8 cellular contexts compared by ENCODE assay signal in the genomic region with DNA sequence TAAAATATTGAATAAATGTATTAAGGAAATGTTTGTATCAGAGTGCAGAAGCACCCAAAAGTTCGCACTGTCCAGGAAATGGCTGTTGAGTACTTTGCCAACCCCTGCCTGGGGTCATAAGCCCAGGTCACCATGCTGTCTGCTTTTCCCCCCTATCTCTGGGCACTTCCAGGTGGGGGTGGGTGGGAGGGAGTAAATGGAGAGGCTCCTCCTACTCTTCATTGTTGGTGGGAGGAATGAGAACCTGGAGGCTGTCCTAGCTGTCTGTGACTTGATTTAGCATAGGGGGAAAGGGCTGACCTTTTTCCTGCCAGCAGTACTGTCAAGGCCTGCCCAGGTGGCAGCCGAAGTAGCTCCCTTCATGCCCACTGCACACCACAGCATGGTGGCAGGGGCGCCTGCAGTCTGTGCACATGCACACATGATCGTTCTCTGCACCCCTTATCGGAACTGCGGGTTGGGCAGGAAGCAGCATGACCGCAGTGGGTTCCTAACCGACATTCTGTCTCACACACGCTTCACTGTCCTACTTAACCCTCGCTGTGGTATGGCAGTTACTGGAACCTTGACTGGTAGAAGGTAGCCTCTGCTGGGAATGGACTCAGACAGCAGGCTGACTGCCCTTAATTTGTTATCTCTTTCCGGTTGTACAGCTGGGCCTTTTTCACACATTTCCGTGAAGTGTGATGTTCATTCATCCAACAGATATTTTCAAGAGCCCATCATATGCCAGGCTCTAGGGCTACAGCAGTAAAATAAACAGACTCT. TPM values are rescaled to one million over a fixed set of nuclear protein-coding genes. Genes with fewer than 3 reads are reported as not detected.
A peak's percentile ranks its signal among the peaks of the same experiment; 100 is the strongest.
DNase-seq lines count a peak whose midpoint lies in the region; ATAC-seq and TF ChIP-seq lines count a peak whose summit lies in the region.

No MANE protein-coding gene starts in this region.

- H3K27ac Mint-ChIP-seq in naive thymus-derived CD4-positive, alpha-beta T cell = peak overlapping the region; percentile 84 to 100 (median 89)

- TF ChIP-seq POLR2A in GM18505 (IDR thresholded peaks at IDR 0.05; ENCODE audit: borderline replicate concordance, extremely low read depth, insufficient read depth, insufficient read length) = no peak

- peak overlapping the region; percentile 62; the same call in 1 of the 2 replicates for H2AFZ ChIP-seq in OCI-LY7 (ENCODE audit: low read length)
- no peak overlapping the region for H2AFZ ChIP-seq in PC-9

- POLR2A ChIA-PET in OCI-LY7 (lab: Charles Lee) = interaction anchor here (0.6 to 1.5 kb wide), 6 partner anchors 14 to 66 kb away, joined by 3 to 7 read pairs (median 4); no protein-coding TSS in a partner anchor
- POLR2A ChIA-PET in naive thymus-derived CD4-positive, alpha-beta T cell (lab: Charles Lee) = interaction anchor here (0.5 to 1.5 kb wide), 4 partner anchors 9 to 36 kb away, joined by 3 to 5 read pairs (median 4); no protein-coding TSS in a partner anchor
- POLR2A ChIA-PET in PC-9 (lab: Charles Lee; ENCODE audit: unreplicated experiment) = interaction anchor here (0.5 kb wide), 1 partner anchor 11 kb away, joined by 12 read pairs; no protein-coding TSS in a partner anchor

- H3K27me3 ChIP-seq in naive thymus-derived CD4-positive, alpha-beta T cell (ENCODE audit: control insufficient read depth in 2 of 2, insufficient read depth in 2 of 2, low read length in 2 of 2) = no peaks in the 10 kb centered on the region
- H3K27me3 ChIP-seq in upper lobe of right lung (no peaks in the 10 kb centered on the region), PC-9 (ENCODE audit: insufficient read depth, low read depth) (no peaks in the 10 kb centered on the region)

- H3K79me2 ChIP-seq in OCI-LY7 (ENCODE audit: insufficient read depth, low read depth, low read length) = peaks cover 4% of the 10 kb centered on the region; the same call in 1 of the 2 replicates
- peaks cover 92% of the 10 kb centered on the region for H3K79me2 ChIP-seq in PC-9 (ENCODE audit: low read depth)

- DNase-seq in OCI-LY7 (ENCODE audit: low spot score) = peak; percentile 88
- DNase-seq in activated T-helper 1 cell treated with Interleukin-2 at 50 U/mL for 16 hours (ENCODE audit: low read depth) = peak; percentile 65
- peak; percentile 45 to 86 (median 77) for DNase-seq in naive thymus-derived CD4-positive, alpha-beta T cell
- no peak for DNase-seq in upper lobe of right lung
- DNase-seq in PC-9 = no peak

- H3K9me3 ChIP-seq in OCI-LY7 (ENCODE audit: low read length) = no peaks in the 10 kb centered on the region
- H3K9me3 ChIP-seq in naive thymus-derived CD4-positive, alpha-beta T cell (ENCODE audit: control insufficient read depth in 2 of 3, low read length in 3 of 3) = no peaks in the 10 kb centered on the region
- no peaks in the 10 kb centered on the region for H3K9me3 ChIP-seq in upper lobe of right lung
- H3K9me3 ChIP-seq in PC-9 (ENCODE audit: insufficient read depth, low read depth) = no peaks in the 10 kb centered on the region

- peaks cover 0 to 40% (median 0%) of the 10 kb centered on the region in 5 donors for H3K36me3 Mint-ChIP-seq in naive thymus-derived CD4-positive, alpha-beta T cell

- H3K4me1 ChIP-seq in OCI-LY7 (ENCODE audit: insufficient read depth, low read length, poor library complexity, severe bottlenecking) (peaks cover 30% of the 10 kb centered on the region), upper lobe of right lung (peaks cover 8% of the 10 kb centered on the region), PC-9 (replicated peaks; ENCODE audit: insufficient read depth) (peaks cover 8% of the 10 kb centered on the region)
- H3K4me1 ChIP-seq in naive thymus-derived CD4-positive, alpha-beta T cell (ENCODE audit: control insufficient read depth in 2 of 2, insufficient read depth in 2 of 2, low read length in 2 of 2) = peaks cover 16 to 38% of the 10 kb centered on the region in 2 donors

- H3K4me3 Mint-ChIP-seq in naive thymus-derived CD4-positive, alpha-beta T cell = peak overlapping the region; percentile 58 to 83 (median 76)

- BruUV-seq in OCI-LY7 (replicated peaks; lab: Mats Ljungman, UMichigan) (no TSS peak), PC-9 (replicated peaks; lab: Mats Ljungman, UMichigan) (no TSS peak)

- H3K9me2 ChIP-seq in OCI-LY7 (ENCODE audit: insufficient read depth, low read length) (no peaks in the 10 kb centered on the region), PC-9 (ENCODE audit: insufficient read depth) (no peaks in the 10 kb centered on the region)

- peaks cover 42 to 76% (median 64%) of the 10 kb centered on the region in 7 donors for H3K4me1 Mint-ChIP-seq in naive thymus-derived CD4-positive, alpha-beta T cell

- no peak for TF ChIP-seq CTCF in OCI-LY7 (conservative IDR thresholded peaks at IDR 0.05; ENCODE audit: low read length)
- TF ChIP-seq CTCF in upper lobe of right lung (IDR thresholded peaks at IDR 0.05) = no peak
- no peak for TF ChIP-seq CTCF in PC-9 (conservative IDR thresholded peaks at IDR 0.05)

- H3K27ac ChIP-seq in OCI-LY7 (ENCODE audit: low read depth, low read length, poor library complexity, severe bottlenecking) = peak overlapping the region; percentile 86
- peak overlapping the region; percentile 36 for H3K27ac ChIP-seq in naive thymus-derived CD4-positive, alpha-beta T cell (ENCODE audit: low read depth, low read length)
- peak overlapping the region; percentile 12 for H3K27ac ChIP-seq in upper lobe of right lung
- H3K27ac ChIP-seq in PC-9 = no peak overlapping the region

- intact Hi-C loops in OCI-LY7 (cut with micrococcal nuclease; ENCODE audit: unreplicated experiment) = loop anchor here (1.0 kb wide), 2 partner anchors 36 to 76 kb away; partner anchors contain the start of gene ZNRF1
- intact Hi-C loops in naive thymus-derived CD4-positive, alpha-beta T cell (cut with micrococcal nuclease) = loop anchor here (1.0 to 10.0 kb wide), 6 partner anchors 10 to 490 kb away; partner anchors contain the start of genes ZFP1 (in 2 of the 2) and GABARAPL2 (in 1 of the 2)
- intact Hi-C loops in upper lobe of right lung (cut with DNase I) = no loop called here
- intact Hi-C loops in PC-9 (cut with micrococcal nuclease; ENCODE audit: unreplicated experiment) = no loop called here

- peak overlapping the region; percentile 79 for H3K4me2 ChIP-seq in OCI-LY7 (ENCODE audit: low read length)
- no peak overlapping the region for H3K4me2 ChIP-seq in PC-9

- 0 out of 2 replicates have a peak, but pooled peaks cover 4% of the 10 kb centered on the region for H3F3A ChIP-seq in PC-9 (ENCODE audit: insufficient read depth, low read depth)

- peaks cover 0 to 6% (median 0%) of the 10 kb centered on the region in 11 donors for H3K9me3 Mint-ChIP-seq in naive thymus-derived CD4-positive, alpha-beta T cell

- ATAC-seq in GM18505 (IDR thresholded peaks at IDR 0.05; ENCODE audit: unreplicated experiment) = peak; percentile 96
- peak; percentile 87 for ATAC-seq in HG02870 (IDR thresholded peaks at IDR 0.05; ENCODE audit: unreplicated experiment)
- ATAC-seq in naive thymus-derived CD4-positive, alpha-beta T cell = peak; percentile 97
- ATAC-seq in upper lobe of right lung = peak; percentile 82
- no peak for ATAC-seq in SK-N-SH treated with all-trans-retinoic acid at 6 μM for 48 hours

- peak overlapping the region; percentile 54 for H3K4me3 ChIP-seq in OCI-LY7 (ENCODE audit: low read depth, low read length, poor library complexity, severe bottlenecking)
- peak overlapping the region; percentile 37 for H3K4me3 ChIP-seq in naive thymus-derived CD4-positive, alpha-beta T cell (ENCODE audit: low read length)
- no peak overlapping the region for H3K4me3 ChIP-seq in upper lobe of right lung
- no peak overlapping the region for H3K4me3 ChIP-seq in PC-9

- CTCF ChIA-PET in OCI-LY7 (lab: Charles Lee; ENCODE audit: unreplicated experiment) = interaction anchor here (0.8 to 1.1 kb wide), 3 partner anchors 30 to 90 kb away, joined by 3 to 5 read pairs (median 5); no protein-coding TSS in a partner anchor
- CTCF ChIA-PET in naive thymus-derived CD4-positive, alpha-beta T cell (lab: Charles Lee) = interaction anchor here (0.8 to 2.2 kb wide), 4 partner anchors 24 to 36 kb away, joined by 4 to 9 read pairs (median 7); no protein-coding TSS in a partner anchor
- CTCF ChIA-PET in PC-9 (lab: Charles Lee) = interaction anchor here (0.6 kb wide), 1 partner anchor 301 kb away, joined by 12 read pairs; no protein-coding TSS in a partner anchor

- H3K27me3 Mint-ChIP-seq in naive thymus-derived CD4-positive, alpha-beta T cell = peaks cover 0 to 4% (median 0%) of the 10 kb centered on the region in 5 donors

- no peaks in the 10 kb centered on the region for H3K36me3 ChIP-seq in OCI-LY7 (ENCODE audit: insufficient read depth, low read length)
- no peaks in the 10 kb centered on the region for H3K36me3 ChIP-seq in naive thymus-derived CD4-positive, alpha-beta T cell (ENCODE audit: control insufficient read depth in 2 of 3, insufficient read depth in 3 of 3, low read length in 3 of 3)
- no peaks in the 10 kb centered on the region for H3K36me3 ChIP-seq in upper lobe of right lung
- H3K36me3 ChIP-seq in PC-9 (ENCODE audit: low read depth) = no peaks in the 10 kb centered on the region

- H4K20me1 ChIP-seq in OCI-LY7 (ENCODE audit: insufficient read depth, low read length) (no peaks in the 10 kb centered on the region), PC-9 (ENCODE audit: insufficient read depth) (peaks cover 7% of the 10 kb centered on the region; the same call in 1 of the 2 replicates)

TF ChIP-seq in SK-N-SH treated with all-trans-retinoic acid at 6 μM for 48 hours, 23 proteins besides CTCF, POLR2A, EP300 and RAD21 (continues in another document):
- TF ChIP-seq ZNF565 (CRISPR knock-in tag; conservative IDR thresholded peaks at IDR 0.05; ENCODE audit: low read depth) = no peak
- TF ChIP-seq PPARA (CRISPR knock-in tag; IDR thresholded peaks at IDR 0.05; ENCODE audit: borderline replicate concordance) = no peak
- TF ChIP-seq CREB5 (CRISPR knock-in tag; IDR thresholded peaks at IDR 0.05; ENCODE audit: low read depth) = no peak
- no peak for TF ChIP-seq ZFP3 (CRISPR knock-in tag; IDR thresholded peaks at IDR 0.05)
- TF ChIP-seq ZNF8 (CRISPR knock-in tag; IDR thresholded peaks at IDR 0.05) = no peak

RNA-seq across cellular contexts. Expression of gene LDHD, which starts 41.5 kb away (rescaled TPM):
- total RNA-seq in OCI-LY7 (2014; rRNA removed; shearing (Covaris generic)) = 0.09 and 0.67 TPM in 2 replicates
- total RNA-seq in OCI-LY7 (2022) (0.48 and 0.83 TPM in 2 replicates), upper lobe of right lung (10.7 TPM), PC-9 (2021) (1.1 and 1.3 TPM in 2 replicates)
- total RNA-seq in naive thymus-derived CD4-positive, alpha-beta T cell = 1 to 10 TPM in 1 of 5 experiments, under 1 TPM in 4; 0.31 to 2.7 (median 0.40) TPM
- under 1 TPM in 1 of 2 donors, not detected in 1; 0.51 TPM for polyA plus RNA-seq in naive thymus-derived CD4-positive, alpha-beta T cell

Comparison
In these comparisons a context has a peak if more than half of its experiments do, and no peak if none do; other contexts are left out.
1. DNase-seq: peak in OCI-LY7 (single experiment), activated T-helper 1 cell treated with Interleukin-2 at 50 U/mL for 16 hours (single experiment) and naive thymus-derived CD4-positive, alpha-beta T cell (9 of 9); none in upper lobe of right lung (single experiment) and PC-9 (0 of 2).
2. H3K4me3 ChIP-seq: peak in OCI-LY7 (single experiment) and naive thymus-derived CD4-positive, alpha-beta T cell (single experiment); none in upper lobe of right lung (single experiment) and PC-9 (single experiment).
3. intact Hi-C loops: an anchor here in OCI-LY7 (1.0 kb wide) and naive thymus-derived CD4-positive, alpha-beta T cell (1.0 to 10.0 kb wide); none called in upper lobe of right lung and PC-9.